ENCODE assay signal across 7 cellular contexts in the genomic region with DNA sequence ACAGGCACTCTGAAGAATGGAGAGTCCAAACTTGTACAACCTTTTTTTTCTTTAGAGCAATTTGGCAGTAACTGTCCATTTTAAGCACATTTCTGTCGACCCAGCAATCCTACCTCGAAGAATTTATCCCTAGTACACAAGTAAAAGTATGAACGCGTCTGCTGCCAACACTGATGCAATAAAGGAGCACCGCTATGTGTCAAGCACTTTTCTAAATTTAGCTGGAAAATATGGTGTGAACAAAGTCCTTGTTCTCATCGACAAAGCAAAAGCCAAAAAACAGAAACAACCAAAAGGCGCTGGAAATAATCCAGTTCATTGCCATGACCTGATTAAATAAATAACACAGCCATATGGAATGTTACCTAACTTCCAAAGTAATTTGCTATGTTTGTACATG. TPM values are rescaled to one million over a fixed set of nuclear protein-coding genes. Genes with fewer than 3 reads are reported as not detected.
DNase-seq lines count a peak whose midpoint lies in the region; ATAC-seq and TF ChIP-seq lines count a peak whose summit lies in the region.

No MANE protein-coding gene starts in this region.

- peak overlapping the region; percentile 99 for H3K4me3 Mint-ChIP-seq in WTC11
- peak overlapping the region; percentile 94 for H3K4me3 Mint-ChIP-seq in stimulated activated effector memory CD8-positive, alpha-beta T cell treated with anti-CD3 and anti-CD28 coated beads, Interleukin-12 subunit alpha, Interleukin-12 subunit beta, amount 100 ng/mL, for 72 hours

- 0 out of 2 replicates have a peak, but pooled peaks cover 3% of the 10 kb centered on the region for H3K9me3 Mint-ChIP-seq in WTC11
- H3K9me3 Mint-ChIP-seq in stimulated activated effector memory CD8-positive, alpha-beta T cell treated with anti-CD3 and anti-CD28 coated beads, Interleukin-12 subunit alpha, Interleukin-12 subunit beta, amount 100 ng/mL, for 72 hours, result no peaks in the 10 kb centered on the region

- POLR2A ChIA-PET in WTC11 (lab: Charles Lee), result interaction anchor here (0.7 to 1.9 kb wide), 3 partner anchors 26 to 208 kb away, joined by 3 to 23 read pairs (median 6); a partner anchor contains a TSS

- H3K4me1 Mint-ChIP-seq in WTC11, result peaks cover 22% of the 10 kb centered on the region
- H3K4me1 Mint-ChIP-seq in stimulated activated effector memory CD8-positive, alpha-beta T cell treated with anti-CD3 and anti-CD28 coated beads, Interleukin-12 subunit alpha, Interleukin-12 subunit beta, amount 100 ng/mL, for 72 hours, result peaks cover 41% of the 10 kb centered on the region

- H3K36me3 Mint-ChIP-seq in WTC11, result peaks cover 29% of the 10 kb centered on the region
- peaks cover 77% of the 10 kb centered on the region for H3K36me3 Mint-ChIP-seq in stimulated activated effector memory CD8-positive, alpha-beta T cell treated with anti-CD3 and anti-CD28 coated beads, Interleukin-12 subunit alpha, Interleukin-12 subunit beta, amount 100 ng/mL, for 72 hours

- DNase-seq in HFF-Myc (ENCODE audit: extremely low read depth, low read depth) (no peak), WTC11 (ENCODE audit: low spot score) (no peak), left ventricle myocardium superior (no peak), hepatic stellate cell (ENCODE audit: low spot score) (no peak)
- peak in 1 of 2 donors; percentile 39 for DNase-seq in stimulated activated effector memory CD8-positive, alpha-beta T cell treated with anti-CD3 and anti-CD28 coated beads, Interleukin-12 subunit alpha, Interleukin-12 subunit beta, amount 100 ng/mL, for 72 hours (ENCODE audit: low spot score in 2 of 2)

- H3K4me3 ChIP-seq in HFF-Myc (replicated peaks; ENCODE audit: low read depth, low read length), result peak overlapping the region; percentile 99

- H3K27ac Mint-ChIP-seq in WTC11, result peak overlapping the region; percentile 95
- H3K27ac Mint-ChIP-seq in stimulated activated effector memory CD8-positive, alpha-beta T cell treated with anti-CD3 and anti-CD28 coated beads, Interleukin-12 subunit alpha, Interleukin-12 subunit beta, amount 100 ng/mL, for 72 hours, result peak overlapping the region; percentile 100

- TF ChIP-seq CTCF in HFF-Myc (IDR thresholded peaks at IDR 0.05; ENCODE audit: low read depth, low read length, missing control alignments), result no peak
- no peak for TF ChIP-seq CTCF in WTC11 (IDR thresholded peaks at IDR 0.05)

- no peaks in the 10 kb centered on the region for H3K27me3 Mint-ChIP-seq in WTC11 (ENCODE audit: low read depth)

- no peak for ATAC-seq in WTC11
- peak; percentile 47 for ATAC-seq in left ventricle myocardium superior
- ATAC-seq in stimulated activated effector memory CD8-positive, alpha-beta T cell treated with anti-CD3 and anti-CD28 coated beads, Interleukin-12 subunit alpha, Interleukin-12 subunit beta, amount 100 ng/mL, for 72 hours, result no peak
- no peak for ATAC-seq in GM18517 (IDR thresholded peaks at IDR 0.05; ENCODE audit: unreplicated experiment)
- no peak for ATAC-seq in esophagus mucosa

- CTCF ChIA-PET in WTC11 (lab: Charles Lee), result interaction anchor here (1.1 to 2.1 kb wide), 6 partner anchors 26 to 369 kb away, joined by 3 to 13 read pairs (median 6); a partner anchor contains a TSS

- intact Hi-C loops in left ventricle myocardium superior (cut with micrococcal nuclease), result no loop called here

TF ChIP-seq in WTC11, 78 proteins besides CTCF, POLR2A, EP300 and RAD21:
- TF ChIP-seq NR3C1 (CRISPR knock-in tag; conservative IDR thresholded peaks at IDR 0.05; ENCODE audit: low read depth) (no peak), JAZF1 (CRISPR knock-in tag; IDR thresholded peaks at IDR 0.05) (no peak), SP1 (CRISPR knock-in tag; conservative IDR thresholded peaks at IDR 0.05) (no peak), ETV6 (CRISPR knock-in tag; IDR thresholded peaks at IDR 0.05) (no peak), ZNF232 (CRISPR knock-in tag; IDR thresholded peaks at IDR 0.05) (no peak), RELA (CRISPR knock-in tag; IDR thresholded peaks at IDR 0.05; ENCODE audit: borderline replicate concordance) (no peak), ZNF263 (CRISPR knock-in tag; IDR thresholded peaks at IDR 0.05; ENCODE audit: low read depth) (no peak), CREB1 (CRISPR knock-in tag; IDR thresholded peaks at IDR 0.05) (no peak)
- TF ChIP-seq, protein P1, sequence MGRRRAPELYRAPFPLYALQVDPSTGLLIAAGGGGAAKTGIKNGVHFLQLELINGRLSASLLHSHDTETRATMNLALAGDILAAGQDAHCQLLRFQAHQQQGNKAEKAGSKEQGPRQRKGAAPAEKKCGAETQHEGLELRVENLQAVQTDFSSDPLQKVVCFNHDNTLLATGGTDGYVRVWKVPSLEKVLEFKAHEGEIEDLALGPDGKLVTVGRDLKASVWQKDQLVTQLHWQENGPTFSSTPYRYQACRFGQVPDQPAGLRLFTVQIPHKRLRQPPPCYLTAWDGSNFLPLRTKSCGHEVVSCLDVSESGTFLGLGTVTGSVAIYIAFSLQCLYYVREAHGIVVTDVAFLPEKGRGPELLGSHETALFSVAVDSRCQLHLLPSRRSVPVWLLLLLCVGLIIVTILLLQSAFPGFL (CRISPR knock-in tag; IDR thresholded peaks at IDR 0.05; ENCODE audit: borderline replicate concordance), result no peak
- TF ChIP-seq, protein P2, sequence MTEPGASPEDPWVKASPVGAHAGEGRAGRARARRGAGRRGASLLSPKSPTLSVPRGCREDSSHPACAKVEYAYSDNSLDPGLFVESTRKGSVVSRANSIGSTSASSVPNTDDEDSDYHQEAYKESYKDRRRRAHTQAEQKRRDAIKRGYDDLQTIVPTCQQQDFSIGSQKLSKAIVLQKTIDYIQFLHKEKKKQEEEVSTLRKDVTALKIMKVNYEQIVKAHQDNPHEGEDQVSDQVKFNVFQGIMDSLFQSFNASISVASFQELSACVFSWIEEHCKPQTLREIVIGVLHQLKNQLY (CRISPR knock-in tag; IDR thresholded peaks at IDR 0.05), result no peak

RNA-seq across cellular contexts. Expression of a gene that starts 1.1 kb away (rescaled TPM):
- total RNA-seq in WTC11 (2021) (50.0 to 57.8 TPM (median 50.4 TPM) in 3 replicates), left ventricle myocardium superior (41.2 TPM), esophagus mucosa (33.9 TPM)

RNA-seq across cellular contexts. Expression of a gene that starts 1.3 kb away (rescaled TPM):
- total RNA-seq in WTC11 (2021) (6.0 to 6.7 TPM (median 6.0 TPM) in 3 replicates), left ventricle myocardium superior (3.1 TPM), esophagus mucosa (4.1 TPM)

RNA-seq across cellular contexts. Expression of a gene that starts 26.0 kb away (rescaled TPM):
- total RNA-seq in WTC11 (2021) (106 to 116 TPM (median 109 TPM) in 3 replicates), left ventricle myocardium superior (34.2 TPM), esophagus mucosa (42.3 TPM)
